In genomic region chr12:82595946-82596345, GRCh38 we compare ENCODE assay signal across 24 cellular contexts.
"Had no signal": no experiment of that assay in that cellular context is flagged by ENCODE, and none has a peak within 500 bp of the region (broad histone marks: within the 10 kb centered on the region; RNA-seq: fewer than 3 reads in every experiment).

No MANE protein-coding gene starts in this region.

- H3K4me1 ChIP-seq: breast epithelium, colonic mucosa, heart right ventricle, psoas muscle, right atrium auricular region, upper lobe of left lung had no signal

- H3K27me3 Mint-ChIP-seq: activated CD4-positive, alpha-beta memory T cell treated with anti-CD3 and anti-CD28 coated beads for 36 hours; activated naive CD8-positive, alpha-beta T cell treated with anti-CD3 and anti-CD28 coated beads, Interleukin-2, amount 10 ng/mL, durations not matched to agents 7 days and 5 days; central memory CD8-positive, alpha-beta T cell had no signal

- H3K9me3 ChIP-seq: breast epithelium, colonic mucosa, pancreas, psoas muscle, right atrium auricular region, upper lobe of left lung had no signal

- DNase-seq: activated CD4-positive, alpha-beta memory T cell treated with anti-CD3 and anti-CD28 coated beads for 36 hours; activated CD4-positive, alpha-beta T cell treated with anti-CD3 and anti-CD28 coated beads for 4 hours; activated CD4-positive, CD25-positive, alpha-beta regulatory T cell; activated effector memory CD4-positive, alpha-beta T cell treated with Interleukin-2 at 50 U/mL for 16 hours; activated naive CD4-positive, alpha-beta T cell treated with anti-CD3 and anti-CD28 coated beads for 36 hours; activated naive CD8-positive, alpha-beta T cell treated with anti-CD3 and anti-CD28 coated beads, Interleukin-2, amount 10 ng/mL, durations not matched to agents 7 days and 5 days; activated T-cell treated with anti-CD3 and anti-CD28 coated beads, Interleukin-2, amount 50 U/mL, for 72 hours; amniotic stem cell; colonic mucosa; dorsolateral prefrontal cortex; heart right ventricle; islet precursor cell; left cardiac atrium; midbrain; nephron progenitor cell; pancreas; psoas muscle; stimulated activated CD4-positive, alpha-beta T cell treated with anti-CD3 and anti-CD28 coated beads, Interleukin-12 subunit alpha, Interleukin-12 subunit beta, amount 100 ng/mL, for 4 hours; stimulated activated CD4-positive, alpha-beta T cell treated with anti-CD3 and anti-CD28 coated beads, Interleukin-4, amount 100 ng/mL, for 4 hours; stimulated activated naive CD8-positive, alpha-beta T cell treated with anti-CD3 and anti-CD28 coated beads, Interleukin-15, Interleukin-2, amounts not matched to agents 100 U/mL and 50 U/mL, for 24 hours; upper lobe of left lung had no signal

- H3K27ac Mint-ChIP-seq: activated CD4-positive, alpha-beta memory T cell treated with anti-CD3 and anti-CD28 coated beads for 36 hours; activated naive CD4-positive, alpha-beta T cell treated with anti-CD3 and anti-CD28 coated beads for 36 hours; activated naive CD8-positive, alpha-beta T cell treated with anti-CD3 and anti-CD28 coated beads, Interleukin-2, amount 10 ng/mL, durations not matched to agents 7 days and 5 days; activated T-cell treated with anti-CD3 and anti-CD28 coated beads, Interleukin-2, amount 50 U/mL, for 72 hours; nephron progenitor cell had no signal

- H3K4me3 ChIP-seq: breast epithelium, colonic mucosa, dorsolateral prefrontal cortex, heart right ventricle, pancreas, psoas muscle, right atrium auricular region, upper lobe of left lung had no signal

- H3K4me1 Mint-ChIP-seq: activated naive CD8-positive, alpha-beta T cell treated with anti-CD3 and anti-CD28 coated beads, Interleukin-2, amount 10 ng/mL, durations not matched to agents 7 days and 5 days; central memory CD8-positive, alpha-beta T cell; nephron progenitor cell had no signal

- H3K36me3 ChIP-seq: breast epithelium, colonic mucosa, heart right ventricle, pancreas, right atrium auricular region, upper lobe of left lung had no signal

- H3K4me3 Mint-ChIP-seq: activated CD4-positive, alpha-beta memory T cell treated with anti-CD3 and anti-CD28 coated beads for 36 hours; activated naive CD4-positive, alpha-beta T cell treated with anti-CD3 and anti-CD28 coated beads for 36 hours; activated naive CD8-positive, alpha-beta T cell treated with anti-CD3 and anti-CD28 coated beads, Interleukin-2, amount 10 ng/mL, durations not matched to agents 7 days and 5 days; activated T-cell treated with anti-CD3 and anti-CD28 coated beads, Interleukin-2, amount 50 U/mL, for 72 hours; central memory CD8-positive, alpha-beta T cell; nephron progenitor cell had no signal

- H3K36me3 Mint-ChIP-seq: activated CD4-positive, alpha-beta memory T cell treated with anti-CD3 and anti-CD28 coated beads for 36 hours; activated naive CD8-positive, alpha-beta T cell treated with anti-CD3 and anti-CD28 coated beads, Interleukin-2, amount 10 ng/mL, durations not matched to agents 7 days and 5 days had no signal

- H3K27ac ChIP-seq: breast epithelium, colonic mucosa, heart right ventricle, pancreas, psoas muscle, right atrium auricular region, upper lobe of left lung had no signal

- H3K27me3 ChIP-seq: breast epithelium, colonic mucosa, dorsolateral prefrontal cortex, heart right ventricle, pancreas, right atrium auricular region, upper lobe of left lung had no signal

- ATAC-seq: activated T-cell treated with anti-CD3 and anti-CD28 coated beads, Interleukin-2, amount 50 U/mL, for 72 hours; heart right ventricle; left cardiac atrium; pancreas; psoas muscle; stimulated activated naive CD8-positive, alpha-beta T cell treated with anti-CD3 and anti-CD28 coated beads, Interleukin-15, Interleukin-2, amounts not matched to agents 100 U/mL and 50 U/mL, for 24 hours had no signal

- FAIRE-seq: pancreas had no signal
